Comparison of ENCODE assay signal across 8 cellular contexts in the genomic region with DNA sequence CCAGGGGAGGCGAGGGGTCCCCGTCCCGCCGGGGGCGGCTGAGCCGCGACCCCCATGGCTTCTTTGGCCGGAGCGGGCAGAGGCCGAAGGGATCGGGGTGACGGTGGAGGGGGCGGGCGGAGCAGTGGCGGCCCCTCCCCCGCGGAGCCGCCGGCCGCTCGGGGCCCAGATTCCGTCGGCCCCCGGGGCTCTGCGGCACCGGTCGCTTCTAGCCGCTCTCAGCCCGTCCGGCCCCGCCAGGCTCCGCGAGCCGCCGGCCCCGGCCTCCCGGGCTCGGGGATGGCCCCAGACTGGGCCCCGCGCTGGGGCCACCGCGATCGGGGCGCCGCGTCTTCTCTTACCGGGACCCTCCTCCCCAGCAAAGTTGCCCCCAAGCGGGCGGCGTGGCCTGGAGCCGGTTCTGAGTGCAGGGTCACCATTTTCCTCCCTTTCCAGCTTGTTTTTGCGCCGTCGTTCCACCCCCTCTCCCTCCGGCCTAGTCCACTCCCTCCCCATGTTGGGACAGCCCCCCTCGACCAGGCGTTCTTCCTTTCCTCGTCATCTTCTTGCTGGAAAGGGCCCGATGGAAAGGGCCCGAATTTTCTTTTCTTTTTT. TPM values are rescaled to one million over a fixed set of nuclear protein-coding genes. Genes with fewer than 3 reads are reported as not detected.
DNase-seq lines count a peak whose midpoint lies in the region; ATAC-seq and TF ChIP-seq lines count a peak whose summit lies in the region.

No MANE protein-coding gene starts in this region.

- no peaks in the 10 kb centered on the region for H3K9me3 ChIP-seq in CD4-positive, alpha-beta T cell (ENCODE audit: control insufficient read depth, low read length)
- H3K9me3 ChIP-seq in HUES48 (ENCODE audit: control insufficient read depth, insufficient read depth, low read length) (no peaks in the 10 kb centered on the region), esophagus (ENCODE audit: control insufficient read depth in 2 of 2, insufficient read depth in 1 of 2, low read depth in 1 of 2, low read length in 1 of 2) (no peaks in the 10 kb centered on the region), mucosa of descending colon (no peaks in the 10 kb centered on the region), thymus (ENCODE audit: control insufficient read depth) (no peaks in the 10 kb centered on the region)

- CTCF ChIA-PET in CD4-positive, alpha-beta T cell (lab: Charles Lee) = no interaction called here
- CTCF ChIA-PET in activated CD4-positive, alpha-beta memory T cell treated with anti-CD3 and anti-CD28 coated beads, Interleukin-2, amount 10 ng/mL, durations not matched to agents 7 days and 5 days (lab: Charles Lee) = no interaction called here

- WGBS in esophagus, 2 donors = 0 to 1% methylated on average over 37 to 60 of the region's 60 CpGs
- under 1% methylated on average over 60 of the region's 60 CpGs for whole genome bisulfite sequencing in thymus

- peak; percentile 5 for ATAC-seq in CD4-positive, alpha-beta T cell (ENCODE audit: poor library complexity)
- ATAC-seq in GM21360 (IDR thresholded peaks at IDR 0.05; ENCODE audit: unreplicated experiment) (peak; percentile 28), mucosa of descending colon (peak; percentile 59)

- peaks cover 6% of the 10 kb centered on the region; the same call in 1 of the 2 replicates for H3K36me3 ChIP-seq in HUES48 (ENCODE audit: control insufficient read depth, insufficient read depth, low read length)
- H3K36me3 ChIP-seq in esophagus (ENCODE audit: control insufficient read depth in 2 of 2, insufficient read depth in 2 of 2, low read length in 1 of 2) = no peaks in the 10 kb centered on the region
- H3K36me3 ChIP-seq in mucosa of descending colon (ENCODE audit: low read depth) = no peaks in the 10 kb centered on the region
- no peaks in the 10 kb centered on the region for H3K36me3 ChIP-seq in thymus (ENCODE audit: control insufficient read depth, insufficient read depth)

- H3K9me3 Mint-ChIP-seq in CD4-positive, alpha-beta T cell = no peaks in the 10 kb centered on the region
- no peaks in the 10 kb centered on the region for H3K9me3 Mint-ChIP-seq in activated CD4-positive, alpha-beta memory T cell treated with anti-CD3 and anti-CD28 coated beads, Interleukin-2, amount 10 ng/mL, durations not matched to agents 7 days and 5 days

- H3K27me3 Mint-ChIP-seq in CD4-positive, alpha-beta T cell = no peaks in the 10 kb centered on the region
- no peaks in the 10 kb centered on the region for H3K27me3 Mint-ChIP-seq in activated CD4-positive, alpha-beta memory T cell treated with anti-CD3 and anti-CD28 coated beads, Interleukin-2, amount 10 ng/mL, durations not matched to agents 7 days and 5 days

- DNase-seq in CD4-positive, alpha-beta T cell = peak in 5 of 10 experiments; percentile 1 to 36 (median 9)
- DNase-seq in activated CD4-positive, alpha-beta memory T cell treated with anti-CD3 and anti-CD28 coated beads, Interleukin-2, amount 10 ng/mL, durations not matched to agents 7 days and 5 days = no peak
- DNase-seq in mucosa of descending colon (peak; percentile 67 to 72 (median 72)), pons (ENCODE audit: low spot score) (no peak)

- POLR2A ChIA-PET in CD4-positive, alpha-beta T cell (lab: Charles Lee) = interaction anchor here (0.7 to 1.4 kb wide), 4 partner anchors 10 to 621 kb away, joined by 3 to 4 read pairs (median 3); no protein-coding TSS in a partner anchor
- POLR2A ChIA-PET in activated CD4-positive, alpha-beta memory T cell treated with anti-CD3 and anti-CD28 coated beads, Interleukin-2, amount 10 ng/mL, durations not matched to agents 7 days and 5 days (lab: Charles Lee) = interaction anchor here (0.7 to 0.9 kb wide), 2 partner anchors 10 to 12 kb away, joined by 3 read pairs; no protein-coding TSS in a partner anchor

- peaks cover 19% of the 10 kb centered on the region for H3K36me3 Mint-ChIP-seq in CD4-positive, alpha-beta T cell (ENCODE audit: low read depth)
- peaks cover 15% of the 10 kb centered on the region for H3K36me3 Mint-ChIP-seq in activated CD4-positive, alpha-beta memory T cell treated with anti-CD3 and anti-CD28 coated beads, Interleukin-2, amount 10 ng/mL, durations not matched to agents 7 days and 5 days (ENCODE audit: low read depth)

- H3K4me3 Mint-ChIP-seq in CD4-positive, alpha-beta T cell = peak overlapping the region; percentile 100
- peak overlapping the region; percentile 97 for H3K4me3 Mint-ChIP-seq in activated CD4-positive, alpha-beta memory T cell treated with anti-CD3 and anti-CD28 coated beads, Interleukin-2, amount 10 ng/mL, durations not matched to agents 7 days and 5 days

- H3K4me3 ChIP-seq in HUES48 (ENCODE audit: low read depth, low read length) (peak overlapping the region; percentile 97), esophagus (ENCODE audit: low read depth in 1 of 2, low read length in 2 of 2) (peak overlapping the region; percentile 90 to 99), mucosa of descending colon (peak overlapping the region; percentile 98), thymus (ENCODE audit: low read length) (peak overlapping the region; percentile 89)

- H3K4me1 Mint-ChIP-seq in CD4-positive, alpha-beta T cell (ENCODE audit: low read depth) = peaks cover 47% of the 10 kb centered on the region
- peaks cover 50% of the 10 kb centered on the region for H3K4me1 Mint-ChIP-seq in activated CD4-positive, alpha-beta memory T cell treated with anti-CD3 and anti-CD28 coated beads, Interleukin-2, amount 10 ng/mL, durations not matched to agents 7 days and 5 days

- peak overlapping the region; percentile 87 for H3K9ac ChIP-seq in HUES48 (ENCODE audit: low read depth, low read length)

- intact Hi-C loops in CD4-positive, alpha-beta T cell (cut with DNase I, micrococcal nuclease) = loop anchor here (2.0 to 10.0 kb wide), 4 partner anchors 142 to 379 kb away; a partner anchor contains a TSS
- intact Hi-C loops in mucosa of descending colon (cut with DNase I, micrococcal nuclease) = no loop called here

- H3K4me1 ChIP-seq in HUES48 (ENCODE audit: control insufficient read depth, insufficient read depth, low read length) (peaks cover 39% of the 10 kb centered on the region), esophagus (ENCODE audit: control insufficient read depth in 2 of 2, insufficient read depth in 2 of 2, low read length in 1 of 2) (peaks cover 0 to 2% of the 10 kb centered on the region in 2 donors), mucosa of descending colon (ENCODE audit: low read depth) (peaks cover 18% of the 10 kb centered on the region), thymus (ENCODE audit: control insufficient read depth, insufficient read depth, low read length) (peaks cover 19% of the 10 kb centered on the region)

- peak overlapping the region; percentile 93 for H3K27ac ChIP-seq in CD4-positive, alpha-beta T cell (ENCODE audit: low read depth, low read length)
- H3K27ac ChIP-seq in HUES48 (ENCODE audit: low read depth, low read length) = peak overlapping the region; percentile 98
- peak overlapping the region; percentile 96 to 99 for H3K27ac ChIP-seq in esophagus (ENCODE audit: low read depth in 2 of 2, low read length in 1 of 2)
- H3K27ac ChIP-seq in thymus (ENCODE audit: low read depth) = peak overlapping the region; percentile 93

- no peaks in the 10 kb centered on the region for H3K27me3 ChIP-seq in CD4-positive, alpha-beta T cell (ENCODE audit: control insufficient read depth, insufficient read depth, low read length)
- H3K27me3 ChIP-seq in HUES48 (ENCODE audit: control insufficient read depth, insufficient read depth, low read length) (no peaks in the 10 kb centered on the region), esophagus (ENCODE audit: control insufficient read depth in 1 of 2, insufficient read depth in 2 of 2, low read length in 2 of 2) (no peaks in the 10 kb centered on the region), thymus (ENCODE audit: control insufficient read depth, insufficient read depth) (no peaks in the 10 kb centered on the region)

- peak overlapping the region; percentile 96 for H3K27ac Mint-ChIP-seq in CD4-positive, alpha-beta T cell
- peak overlapping the region; percentile 90 for H3K27ac Mint-ChIP-seq in activated CD4-positive, alpha-beta memory T cell treated with anti-CD3 and anti-CD28 coated beads, Interleukin-2, amount 10 ng/mL, durations not matched to agents 7 days and 5 days

- TF ChIP-seq CTCF in CD4-positive, alpha-beta T cell (IDR thresholded peaks at IDR 0.05) = no peak
- no peak for TF ChIP-seq CTCF in mucosa of descending colon (IDR thresholded peaks at IDR 0.05)

RNA-seq across cellular contexts. Expression of a gene that starts 0.8 kb away (rescaled TPM):
- total RNA-seq in CD4-positive, alpha-beta T cell = 10 to 100 TPM; 19.5 to 21.2 TPM
- total RNA-seq in activated CD4-positive, alpha-beta memory T cell treated with anti-CD3 and anti-CD28 coated beads, Interleukin-2, amount 10 ng/mL, durations not matched to agents 7 days and 5 days = 10 to 100 TPM; 19.7 to 21.3 TPM
- polyA plus RNA-seq in esophagus (1 to 10 TPM; 2.7 to 6.5 TPM), thymus (4.5 TPM)
- 10 to 100 TPM; 29.1 to 48.4 (median 39.8) TPM for total RNA-seq in mucosa of descending colon

Comparison
In these comparisons a context has a peak if more than half of its experiments do, and no peak if none do; other contexts are left out.
1. ATAC-seq: peak in every context shown above with its lines; median percentile 59 in mucosa of descending colon; 28 in GM21360; 5 in CD4-positive, alpha-beta T cell.
2. DNase-seq: peak in mucosa of descending colon (3 of 3); none in activated CD4-positive, alpha-beta memory T cell treated with anti-CD3 and anti-CD28 coated beads, Interleukin-2, amount 10 ng/mL, durations not matched to agents 7 days and 5 days (single experiment) and pons (single experiment).
3. intact Hi-C loops: an anchor here in CD4-positive, alpha-beta T cell (2.0 to 10.0 kb wide); none called in mucosa of descending colon.
4. Peak in every context shown above with its lines, with median percentiles within 50 percentile points of each other: H3K27ac ChIP-seq and H3K4me3 ChIP-seq.